In genomic region chr11:86743223-86744118, GRCh38 we compare ENCODE assay signal across 8 cellular contexts. TPM values are rescaled to one million over a fixed set of nuclear protein-coding genes. Genes with fewer than 3 reads are reported as not detected.
A peak's percentile ranks its signal among the peaks of the same experiment; 100 is the strongest.
DNase-seq lines count a peak whose midpoint lies in the region; ATAC-seq and TF ChIP-seq lines count a peak whose summit lies in the region.

No MANE protein-coding gene starts in this region.

- H3K4me2 ChIP-seq in neural progenitor cell: no peak overlapping the region

- H3K36me3 Mint-ChIP-seq in activated naive CD4-positive, alpha-beta T cell treated with anti-CD3 and anti-CD28 coated beads for 36 hours (ENCODE audit: low read depth): no peaks in the 10 kb centered on the region
- H3K36me3 Mint-ChIP-seq in neural progenitor cell: peaks cover 1% of the 10 kb centered on the region

- H3K9ac ChIP-seq in neural progenitor cell: no peak overlapping the region

- intact Hi-C loops in activated naive CD4-positive, alpha-beta T cell treated with anti-CD3 and anti-CD28 coated beads for 36 hours (cut with micrococcal nuclease): loop anchor here (1.0 to 5.0 kb wide), 4 partner anchors 56 to 286 kb away; partner anchors contain the start of gene ME3
- intact Hi-C loops in vagina (cut with DNase I): no loop called here

- ATAC-seq in HG03378 (IDR thresholded peaks at IDR 0.05; ENCODE audit: unreplicated experiment): no peak

- H3K4me1 Mint-ChIP-seq in activated naive CD4-positive, alpha-beta T cell treated with anti-CD3 and anti-CD28 coated beads for 36 hours (ENCODE audit: low read depth): peaks cover 11% of the 10 kb centered on the region
- peaks cover 56% of the 10 kb centered on the region for H3K4me1 Mint-ChIP-seq in neural progenitor cell

- H3K27me3 ChIP-seq in neural progenitor cell: no peaks in the 10 kb centered on the region
- no peaks in the 10 kb centered on the region for H3K27me3 ChIP-seq in vagina

- CTCF ChIA-PET in activated naive CD4-positive, alpha-beta T cell treated with anti-CD3 and anti-CD28 coated beads for 36 hours (lab: Charles Lee): no interaction called here

- no peaks in the 10 kb centered on the region for H4K20me1 ChIP-seq in neural progenitor cell (ENCODE audit: low read depth)

- no peaks in the 10 kb centered on the region for H3K36me3 ChIP-seq in neural progenitor cell
- H3K36me3 ChIP-seq in vagina: no peaks in the 10 kb centered on the region

- H3K9me3 Mint-ChIP-seq in activated naive CD4-positive, alpha-beta T cell treated with anti-CD3 and anti-CD28 coated beads for 36 hours: no peaks in the 10 kb centered on the region
- H3K9me3 Mint-ChIP-seq in neural progenitor cell: peaks cover 2% of the 10 kb centered on the region

- H3K4me1 ChIP-seq in neural progenitor cell (peaks cover 10% of the 10 kb centered on the region), vagina (peaks cover 50% of the 10 kb centered on the region)

- H3F3A ChIP-seq in neural progenitor cell (ENCODE audit: low read depth): no peaks in the 10 kb centered on the region

- no peak overlapping the region for H3K27ac Mint-ChIP-seq in activated naive CD4-positive, alpha-beta T cell treated with anti-CD3 and anti-CD28 coated beads for 36 hours
- H3K27ac Mint-ChIP-seq in neural progenitor cell: peak overlapping the region; percentile 5

- TF ChIP-seq CTCF in coronary artery (IDR thresholded peaks at IDR 0.05): no peak
- TF ChIP-seq CTCF in neural progenitor cell (IDR thresholded peaks at IDR 0.05): no peak
- TF ChIP-seq CTCF in vagina (IDR thresholded peaks at IDR 0.05): no peak

- H2AFZ ChIP-seq in neural progenitor cell (replicated peaks): no peak overlapping the region

- peak; percentile 66 for DNase-seq in activated naive CD4-positive, alpha-beta T cell treated with anti-CD3 and anti-CD28 coated beads for 36 hours
- no peak for DNase-seq in activated naive CD4-positive, alpha-beta T cell (lab: John Stamatoyannopoulos, UW)
- DNase-seq in RPMI7951 (ENCODE audit: low read depth) (peak; percentile 98), coronary artery (ENCODE audit: low spot score) (peak; percentile 89), neural progenitor cell (ENCODE audit: low spot score) (no peak), vagina (ENCODE audit: extremely low spot score in 2 of 2) (peak in 1 of 2 donors; percentile 93), NCI-H2196 (lab: John Stamatoyannopoulos, UW; ENCODE audit: unreplicated experiment) (no peak)

- peak overlapping the region; percentile 33 for H3K4me3 ChIP-seq in coronary artery
- no peak overlapping the region for H3K4me3 ChIP-seq in neural progenitor cell
- H3K4me3 ChIP-seq in vagina: no peak overlapping the region

- H3K79me2 ChIP-seq in neural progenitor cell (ENCODE audit: low read depth): no peaks in the 10 kb centered on the region

- H3K4me3 Mint-ChIP-seq in activated naive CD4-positive, alpha-beta T cell treated with anti-CD3 and anti-CD28 coated beads for 36 hours: no peak overlapping the region
- no peak overlapping the region for H3K4me3 Mint-ChIP-seq in neural progenitor cell

- H3K27ac ChIP-seq in coronary artery: peak overlapping the region; percentile 82 to 95
- no peak overlapping the region for H3K27ac ChIP-seq in neural progenitor cell
- H3K27ac ChIP-seq in vagina: peak overlapping the region; percentile 96

- TF ChIP-seq POLR2A in vagina (IDR thresholded peaks at IDR 0.05): no peak

- H3K9me3 ChIP-seq in neural progenitor cell (ENCODE audit: low read depth): no peaks in the 10 kb centered on the region
- H3K9me3 ChIP-seq in vagina: no peaks in the 10 kb centered on the region

- peaks cover 15% of the 10 kb centered on the region for H3K27me3 Mint-ChIP-seq in activated naive CD4-positive, alpha-beta T cell treated with anti-CD3 and anti-CD28 coated beads for 36 hours (ENCODE audit: low read depth)
- H3K27me3 Mint-ChIP-seq in neural progenitor cell (ENCODE audit: insufficient read depth, low read depth): peaks cover 8% of the 10 kb centered on the region

RNA-seq across cellular contexts. Expression of gene PRSS23, which starts 56.9 kb away (rescaled TPM):
- under 1 TPM; 0.35 to 0.38 TPM for total RNA-seq in activated naive CD4-positive, alpha-beta T cell treated with anti-CD3 and anti-CD28 coated beads for 36 hours
- 133 and 144 TPM in 2 replicates for total RNA-seq in RPMI7951 (2014; rRNA removed; shearing (Covaris generic))
- total RNA-seq in neural progenitor cell (ENCODE audit: low replicate concordance) (266 and 282 TPM in 2 replicates), vagina (40.3 TPM)

Comparison
In these comparisons a context has a peak if more than half of its experiments do, and no peak if none do; other contexts are left out.
1. DNase-seq: peak in activated naive CD4-positive, alpha-beta T cell treated with anti-CD3 and anti-CD28 coated beads for 36 hours (single experiment), RPMI7951 (single experiment) and coronary artery (single experiment); none in activated naive CD4-positive, alpha-beta T cell (0 of 4), neural progenitor cell (single experiment) and NCI-H2196 (single experiment).
2. RNA of gene PRSS23, which starts 56.9 kb away (total RNA-seq): 266 to 282 TPM in neural progenitor cell, 133 to 144 TPM in RPMI7951 and 40.3 TPM in vagina (single experiment); 0.35 to 0.38 TPM in activated naive CD4-positive, alpha-beta T cell treated with anti-CD3 and anti-CD28 coated beads for 36 hours; every median in the first group is over 10 times any median in the second.